9 cellular contexts compared by ENCODE assay signal in the genomic region with DNA sequence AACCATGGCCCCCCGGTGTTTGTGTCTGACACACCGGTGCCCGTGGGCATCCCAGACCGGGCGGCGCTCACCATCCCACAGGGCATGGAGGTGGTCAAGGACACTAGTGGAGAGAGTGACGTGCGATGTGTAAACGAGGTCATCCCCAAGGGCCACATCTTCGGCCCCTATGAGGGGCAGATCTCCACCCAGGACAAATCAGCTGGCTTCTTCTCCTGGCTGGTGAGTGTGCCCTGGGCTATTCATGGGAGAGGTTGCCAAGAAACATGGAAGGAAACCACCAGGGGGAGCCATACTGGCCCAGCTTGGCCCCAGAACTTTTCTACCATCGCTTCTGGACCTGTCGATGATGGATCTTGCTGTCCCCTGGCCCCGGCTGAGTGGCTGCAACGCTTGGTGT. TPM values are rescaled to one million over a fixed set of nuclear protein-coding genes. Genes with fewer than 3 reads are reported as not detected.
DNase-seq lines count a peak whose midpoint lies in the region; ATAC-seq and TF ChIP-seq lines count a peak whose summit lies in the region.
"Had no signal": no experiment of that assay in that cellular context is flagged by ENCODE, and none has a peak within 500 bp of the region (broad histone marks: within the 10 kb centered on the region; RNA-seq: fewer than 3 reads in every experiment).

No MANE protein-coding gene starts in this region.

- H3K79me2 ChIP-seq in SK-N-SH (ENCODE audit: insufficient read depth): no peaks in the 10 kb centered on the region
- H3K79me2 ChIP-seq in OCI-LY1 (ENCODE audit: insufficient read depth, low read length): no peaks in the 10 kb centered on the region

- H3K27ac Mint-ChIP-seq in activated CD4-positive, alpha-beta memory T cell treated with anti-CD3 and anti-CD28 coated beads, Interleukin-2, amount 10 ng/mL, durations not matched to agents 7 days and 5 days: no peak overlapping the region

- H3K4me3 ChIP-seq in SK-N-SH (ENCODE audit: low read depth in 2 of 2, low read length in 1 of 2) (no peak overlapping the region), OCI-LY1 (ENCODE audit: low read depth, low read length, poor library complexity, severe bottlenecking) (no peak overlapping the region), fibroblast of the aortic adventitia (ENCODE audit: low read depth, low read length) (no peak overlapping the region), stomach (no peak overlapping the region)
- H3K4me3 ChIP-seq: lung had no signal

- no peaks in the 10 kb centered on the region for H3K9me3 Mint-ChIP-seq in activated CD4-positive, alpha-beta memory T cell treated with anti-CD3 and anti-CD28 coated beads, Interleukin-2, amount 10 ng/mL, durations not matched to agents 7 days and 5 days

- peaks cover 29% of the 10 kb centered on the region for H3K27me3 Mint-ChIP-seq in activated CD4-positive, alpha-beta memory T cell treated with anti-CD3 and anti-CD28 coated beads, Interleukin-2, amount 10 ng/mL, durations not matched to agents 7 days and 5 days

- no peak overlapping the region for H3K9ac ChIP-seq in SK-N-SH
- H3K9ac ChIP-seq in OCI-LY1 (ENCODE audit: low read length): no peak overlapping the region

- peaks cover 7 to 13% of the 10 kb centered on the region in 2 experiments; a peak in 2 of 4 replicates for H3K4me1 ChIP-seq in SK-N-SH (ENCODE audit: control insufficient read depth in 1 of 2, insufficient read depth in 2 of 2, low read depth in 1 of 2, low read length in 1 of 2)
- H3K4me1 ChIP-seq in OCI-LY1 (ENCODE audit: insufficient read depth, low read length, severe bottlenecking): no peaks in the 10 kb centered on the region
- H3K4me1 ChIP-seq in stomach: peaks cover 21 to 55% (median 36%) of the 10 kb centered on the region in 4 donors

- POLR2A ChIA-PET in SK-N-SH (lab: Yijun Ruan, JAX): no interaction called here
- POLR2A ChIA-PET in activated CD4-positive, alpha-beta memory T cell treated with anti-CD3 and anti-CD28 coated beads, Interleukin-2, amount 10 ng/mL, durations not matched to agents 7 days and 5 days (lab: Charles Lee): no interaction called here

- H3K27ac ChIP-seq in SK-N-SH (ENCODE audit: low read depth in 2 of 2, low read length in 1 of 2) (no peak overlapping the region), OCI-LY1 (ENCODE audit: low read depth, low read length, poor library complexity, severe bottlenecking) (no peak overlapping the region), stomach (peak overlapping the region in 1 of 5 donors; percentile 92)

- TF ChIP-seq EP300 in SK-N-SH (IDR thresholded peaks at IDR 0.05; ENCODE audit: borderline replicate concordance in 1 of 2, low read depth in 1 of 2, low read length in 1 of 2) (no peak), stomach (IDR thresholded peaks at IDR 0.05) (no peak)

- no peak; the same call in 1 of the 2 replicates for TF ChIP-seq RAD21 in SK-N-SH (IDR thresholded peaks at IDR 0.05; ENCODE audit: low read length)

- peaks cover 7% of the 10 kb centered on the region for H3F3A ChIP-seq in SK-N-SH (replicated peaks; ENCODE audit: insufficient read depth)
- no peaks in the 10 kb centered on the region for H3F3A ChIP-seq in OCI-LY1 (ENCODE audit: insufficient read depth, low read length)

- intact Hi-C loops in stomach (cut with DNase I; ENCODE audit: low total_unique reads): no loop called here

- no peaks in the 10 kb centered on the region for H4K20me1 ChIP-seq in SK-N-SH (ENCODE audit: insufficient read depth)
- H4K20me1 ChIP-seq in OCI-LY1 (ENCODE audit: insufficient read depth, low read length): no peaks in the 10 kb centered on the region

- no peaks in the 10 kb centered on the region for H3K36me3 Mint-ChIP-seq in activated CD4-positive, alpha-beta memory T cell treated with anti-CD3 and anti-CD28 coated beads, Interleukin-2, amount 10 ng/mL, durations not matched to agents 7 days and 5 days (ENCODE audit: low read depth)

- H3K4me1 Mint-ChIP-seq in activated CD4-positive, alpha-beta memory T cell treated with anti-CD3 and anti-CD28 coated beads, Interleukin-2, amount 10 ng/mL, durations not matched to agents 7 days and 5 days: peaks cover 3% of the 10 kb centered on the region

- CTCF ChIA-PET in SK-N-SH (lab: Yijun Ruan, JAX): interaction anchor here (0.9 to 2.4 kb wide), 10 partner anchors 8 to 246 kb away, joined by 3 to 10 read pairs (median 4); no protein-coding TSS in a partner anchor
- CTCF ChIA-PET in activated CD4-positive, alpha-beta memory T cell treated with anti-CD3 and anti-CD28 coated beads, Interleukin-2, amount 10 ng/mL, durations not matched to agents 7 days and 5 days (lab: Charles Lee): no interaction called here

- WGBS in SK-N-SH (ENCODE audit: low lambda C conversion rate): 91% methylated on average over 10 of the region's 14 CpGs
- 93 to 96% (median 94%) methylated on average over 10 to 14 of the region's 14 CpGs for WGBS in stomach, 5 donors

- DNase-seq in SK-N-SH: peak; percentile 46
- DNase-seq in fibroblast of the aortic adventitia (ENCODE audit: low read depth): peak; percentile 30
- peak; percentile 46 for DNase-seq in stomach
- no peak for DNase-seq in ecto neural progenitor cell (ENCODE audit: low spot score)
- no peak for DNase-seq in activated CD4-positive, alpha-beta memory T cell treated with anti-CD3 and anti-CD28 coated beads, Interleukin-2, amount 10 ng/mL, durations not matched to agents 7 days and 5 days
- DNase-seq in NCI-H1694 treated with DMSO at 0.1 percent for 48 hours (lab: John Stamatoyannopoulos, UW): no peak

- peak; percentile 61 for TF ChIP-seq CTCF in SK-N-SH (IDR thresholded peaks at IDR 0.05)
- peak; percentile 62 for TF ChIP-seq CTCF in OCI-LY1 (IDR thresholded peaks at IDR 0.05; ENCODE audit: low read length)
- peak; percentile 46 for TF ChIP-seq CTCF in fibroblast of the aortic adventitia (IDR thresholded peaks at IDR 0.05; ENCODE audit: insufficient read depth, low read length)
- TF ChIP-seq CTCF in stomach (IDR thresholded peaks at IDR 0.05): peak in 4 of 7 experiments; percentile 21 to 39 (median 37)

- no peak for ATAC-seq in SK-N-SH treated with all-trans-retinoic acid at 6 μM for 48 hours

- no peaks in the 10 kb centered on the region for H3K9me3 ChIP-seq in SK-N-SH
- no peaks in the 10 kb centered on the region for H3K9me3 ChIP-seq in OCI-LY1 (ENCODE audit: low read length)
- H3K9me3 ChIP-seq in stomach: no peaks in the 10 kb centered on the region

- H3K4me3 Mint-ChIP-seq in activated CD4-positive, alpha-beta memory T cell treated with anti-CD3 and anti-CD28 coated beads, Interleukin-2, amount 10 ng/mL, durations not matched to agents 7 days and 5 days: no peak overlapping the region

- H3K36me3 ChIP-seq in SK-N-SH (replicated peaks in 1 of 2; ENCODE audit: control insufficient read depth in 1 of 2, insufficient read depth in 2 of 2, low read length in 1 of 2) (peaks cover 3 to 4% of the 10 kb centered on the region in 2 experiments), OCI-LY1 (ENCODE audit: insufficient read depth, low read length) (peaks cover 6% of the 10 kb centered on the region; the same call in 1 of the 2 replicates), stomach (peaks cover 6 to 55% (median 50%) of the 10 kb centered on the region in 4 donors)

- no peak overlapping the region for H2AFZ ChIP-seq in SK-N-SH (ENCODE audit: low read depth)
- no peak overlapping the region for H2AFZ ChIP-seq in OCI-LY1 (ENCODE audit: low read length)

- H3K4me2 ChIP-seq in SK-N-SH (no peak overlapping the region), OCI-LY1 (ENCODE audit: low read length) (no peak overlapping the region)

- H3K9me2 ChIP-seq in SK-N-SH (no peaks in the 10 kb centered on the region), OCI-LY1 (ENCODE audit: low read depth, low read length) (no peaks in the 10 kb centered on the region)

- TF ChIP-seq POLR2A in stomach (IDR thresholded peaks at IDR 0.05): no peak

- H3K27me3 ChIP-seq in SK-N-SH (ENCODE audit: insufficient read depth): no peaks in the 10 kb centered on the region
- no peaks in the 10 kb centered on the region for H3K27me3 ChIP-seq in OCI-LY1 (ENCODE audit: insufficient read depth, low read length)
- H3K27me3 ChIP-seq in stomach: peaks cover 0 to 3% (median 0%) of the 10 kb centered on the region in 3 donors

TF ChIP-seq in SK-N-SH, 30 proteins besides CTCF, POLR2A, EP300 and RAD21 (continues in another document):
- TF ChIP-seq ELF1 (IDR thresholded peaks at IDR 0.05) (no peak), SMC3 (IDR thresholded peaks at IDR 0.05; ENCODE audit: low read depth, low read length) (0 out of 2 replicates have a peak, but pooled peaks have one; percentile 8), TEAD4 (IDR thresholded peaks at IDR 0.05; ENCODE audit: borderline replicate concordance, insufficient read depth) (no peak)
- TF ChIP-seq, protein P1, sequence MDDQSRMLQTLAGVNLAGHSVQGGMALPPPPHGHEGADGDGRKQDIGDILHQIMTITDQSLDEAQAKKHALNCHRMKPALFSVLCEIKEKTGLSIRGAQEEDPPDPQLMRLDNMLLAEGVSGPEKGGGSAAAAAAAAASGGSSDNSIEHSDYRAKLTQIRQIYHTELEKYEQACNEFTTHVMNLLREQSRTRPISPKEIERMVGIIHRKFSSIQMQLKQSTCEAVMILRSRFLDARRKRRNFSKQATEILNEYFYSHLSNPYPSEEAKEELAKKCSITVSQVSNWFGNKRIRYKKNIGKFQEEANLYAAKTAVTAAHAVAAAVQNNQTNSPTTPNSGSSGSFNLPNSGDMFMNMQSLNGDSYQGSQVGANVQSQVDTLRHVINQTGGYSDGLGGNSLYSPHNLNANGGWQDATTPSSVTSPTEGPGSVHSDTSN (IDR thresholded peaks at IDR 0.05): no peak

TF ChIP-seq in SK-N-SH treated with all-trans-retinoic acid at 6 μM for 48 hours, 23 proteins besides CTCF, POLR2A, EP300 and RAD21 (continues in another document):
- TF ChIP-seq TCF4 (CRISPR knock-in tag; IDR thresholded peaks at IDR 0.05; ENCODE audit: borderline replicate concordance) (no peak), ZNF70 (CRISPR knock-in tag; IDR thresholded peaks at IDR 0.05) (no peak)

RNA-seq across cellular contexts. Expression of a gene that starts 36.5 kb away (rescaled TPM):
- polyA plus RNA-seq in SK-N-SH (2012; rRNA removed) (3.8 and 4.5 TPM in 2 replicates), stomach (1 to 10 TPM; 1.2 to 3.5 (median 2.6) TPM)
- 2.2 and 3.6 TPM in 2 replicates for polyA plus RNA-seq in SK-N-SH (2012; cell fraction: cytosol; rRNA removed)
- polyA plus RNA-seq in SK-N-SH (2012; cell fraction: nucleus; rRNA removed): 7.5 and 8.0 TPM in 2 replicates
- total RNA-seq in fibroblast of the aortic adventitia (ENCODE audit: low replicate concordance) (3.4 and 5.3 TPM in 2 replicates), stomach (100 to 1,000 TPM in 1 of 5 donors, 10 to 100 TPM in 3, 1 to 10 TPM in 1; 4.5 to 139 (median 14.2) TPM)
- under 1 TPM; 0.78 to 0.85 TPM for total RNA-seq in activated CD4-positive, alpha-beta memory T cell treated with anti-CD3 and anti-CD28 coated beads, Interleukin-2, amount 10 ng/mL, durations not matched to agents 7 days and 5 days

Comparison
In these comparisons a context has a peak if more than half of its experiments do, and no peak if none do; other contexts are left out.
1. DNase-seq: peak in SK-N-SH (single experiment), fibroblast of the aortic adventitia (single experiment) and stomach (single experiment); none in ecto neural progenitor cell (single experiment), activated CD4-positive, alpha-beta memory T cell treated with anti-CD3 and anti-CD28 coated beads, Interleukin-2, amount 10 ng/mL, durations not matched to agents 7 days and 5 days (single experiment) and NCI-H1694 treated with DMSO at 0.1 percent for 48 hours (single experiment).
2. Peak in every context shown above with its lines, with median percentiles within 50 percentile points of each other: CTCF ChIP-seq.